Comparison of ENCODE assay signal across 16 cellular contexts in genomic region chr14:54570047-54570446, GRCh38. TPM values are rescaled to one million over a fixed set of nuclear protein-coding genes. Genes with fewer than 3 reads are reported as not detected.
A peak's percentile ranks its signal among the peaks of the same experiment; 100 is the strongest.
DNase-seq lines count a peak whose midpoint lies in the region; ATAC-seq and TF ChIP-seq lines count a peak whose summit lies in the region.
"Had no signal": no experiment of that assay in that cellular context is flagged by ENCODE, and none has a peak within 500 bp of the region (broad histone marks: within the 10 kb centered on the region; RNA-seq: fewer than 3 reads in every experiment).

No MANE protein-coding gene starts in this region.

- peaks cover 11% of the 10 kb centered on the region for H3K9me3 ChIP-seq in left ventricle myocardium inferior (replicated peaks)
- no peaks in the 10 kb centered on the region for H3K9me3 ChIP-seq in aorta (ENCODE audit: control insufficient read depth, low read length)

- no peaks in the 10 kb centered on the region for H3K27me3 ChIP-seq in left ventricle myocardium inferior (ENCODE audit: low read depth)
- no peaks in the 10 kb centered on the region for H3K27me3 ChIP-seq in dorsolateral prefrontal cortex
- H3K27me3 ChIP-seq in aorta (ENCODE audit: control insufficient read depth in 1 of 2, insufficient read depth in 2 of 2, low read length in 1 of 2), result no peaks in the 10 kb centered on the region
- H3K27me3 ChIP-seq: upper lobe of right lung had no signal

- peak overlapping the region; percentile 27 to 75 (median 55) for H3K4me3 Mint-ChIP-seq in nephron
- H3K4me3 Mint-ChIP-seq: activated CD4-positive, alpha-beta T cell treated with anti-CD3 and anti-CD28 coated beads for 36 hours; GM23338; immature natural killer cell had no signal

- H3K36me3 Mint-ChIP-seq in nephron (ENCODE audit: low read depth), result peaks cover 24% of the 10 kb centered on the region

- TF ChIP-seq POLR2A in GM18505 (IDR thresholded peaks at IDR 0.05; ENCODE audit: borderline replicate concordance, extremely low read depth, insufficient read depth, insufficient read length), result no peak

- peak overlapping the region in 2 of 3 experiments; percentile 61 to 94 for H3K27ac Mint-ChIP-seq in nephron
- H3K27ac Mint-ChIP-seq: activated CD4-positive, alpha-beta T cell treated with anti-CD3 and anti-CD28 coated beads for 36 hours; GM23338; immature natural killer cell had no signal

- TF ChIP-seq CTCF in left ventricle myocardium inferior (IDR thresholded peaks at IDR 0.05; ENCODE audit: borderline replicate concordance), result no peak
- no peak for TF ChIP-seq CTCF in dorsolateral prefrontal cortex (IDR thresholded peaks at IDR 0.05 in 54 of 56, conservative IDR thresholded peaks at IDR 0.05 in 2 of 56; ENCODE audit: low read depth in 1 of 56, partially characterized antibody in 56 of 56)
- TF ChIP-seq CTCF in nephron (IDR thresholded peaks at IDR 0.05; ENCODE audit: unreplicated experiment in 3 of 3), result no peak

- peak overlapping the region; percentile 89 for H3K4me3 ChIP-seq in left ventricle myocardium inferior
- H3K4me3 ChIP-seq in dorsolateral prefrontal cortex, result peak overlapping the region in 38 of 59 donors; percentile 1 to 98 (median 83)
- peak overlapping the region; percentile 16 to 94 for H3K4me3 ChIP-seq in aorta (ENCODE audit: low read length in 2 of 2)

- H3K9me3 Mint-ChIP-seq in nephron, result peaks cover 3% of the 10 kb centered on the region
- H3K9me3 Mint-ChIP-seq: GM23338 had no signal

- H3K4me1 Mint-ChIP-seq in nephron, result peaks cover 41% of the 10 kb centered on the region

- ATAC-seq in aorta (ENCODE audit: low FRiP score) (no peak), GM18505 (IDR thresholded peaks at IDR 0.05; ENCODE audit: unreplicated experiment) (no peak), GM18868 (IDR thresholded peaks at IDR 0.05; ENCODE audit: unreplicated experiment) (no peak)
- ATAC-seq: activated CD4-positive, alpha-beta T cell treated with anti-CD3 and anti-CD28 coated beads for 36 hours; esophagus mucosa; GM23338; upper lobe of right lung had no signal

- H3K4me1 ChIP-seq in left ventricle myocardium inferior (peaks cover 95% of the 10 kb centered on the region), aorta (ENCODE audit: control insufficient read depth in 1 of 2, insufficient read depth in 2 of 2, low read length in 2 of 2) (peaks cover 2 to 12% of the 10 kb centered on the region in 2 donors)

- DNase-seq in left ventricle myocardium inferior, result no peak
- no peak for DNase-seq in cardiac septum (ENCODE audit: low spot score)
- no peak for DNase-seq in dorsolateral prefrontal cortex
- DNase-seq in aorta, result no peak
- DNase-seq in activated naive CD4-positive, alpha-beta T cell treated with Interleukin-2 at 50 U/mL for 16 hours, result no peak
- DNase-seq: activated CD4-positive, alpha-beta T cell treated with anti-CD3 and anti-CD28 coated beads for 36 hours; activated T-cell treated with anti-CD3 and anti-CD28 coated beads, Interleukin-2, amount 50 U/mL, for 48 hours; immature natural killer cell; NCI-H2171 treated with DMSO at 0.1 percent for 48 hours; spleen; upper lobe of right lung had no signal

- H3K36me3 ChIP-seq in left ventricle myocardium inferior, result peaks cover 20% of the 10 kb centered on the region
- H3K36me3 ChIP-seq in aorta (ENCODE audit: control insufficient read depth in 1 of 2, insufficient read depth in 2 of 2, low read length in 1 of 2), result no peaks in the 10 kb centered on the region
- H3K36me3 ChIP-seq: upper lobe of right lung had no signal

- no peaks in the 10 kb centered on the region for H3K27me3 Mint-ChIP-seq in nephron (ENCODE audit: low read depth)

- intact Hi-C loops in left ventricle myocardium inferior (cut with micrococcal nuclease) (loop anchor here (5.0 kb wide), 1 partner anchor 122 kb away; no protein-coding TSS in a partner anchor), cardiac septum (cut with DNase I) (no loop called here), dorsolateral prefrontal cortex (cut with DNase I) (no loop called here), aorta (cut with DNase I) (loop anchor here in 1 of 2 donors (10.0 kb wide), 1 partner anchor 75 kb away; no protein-coding TSS in a partner anchor)

- peak overlapping the region; percentile 99 for H3K27ac ChIP-seq in left ventricle myocardium inferior (replicated peaks)
- peak overlapping the region in 7 of 59 donors; percentile 5 to 96 (median 45) for H3K27ac ChIP-seq in dorsolateral prefrontal cortex
- peak overlapping the region in 1 of 2 donors; percentile 37 for H3K27ac ChIP-seq in aorta (ENCODE audit: low read depth in 1 of 2, low read length in 2 of 2)
- H3K27ac ChIP-seq: upper lobe of right lung had no signal

- 34 to 43% methylated on average over 5 of the region's 5 CpGs for WGBS in aorta, 2 donors

RNA-seq across cellular contexts. Expression of gene SAMD4A, which starts 3.1 kb away (rescaled TPM):
- 173 TPM for total RNA-seq in left ventricle myocardium inferior
- total RNA-seq in cardiac septum, result 252 TPM
- 100 to 1,000 TPM in 2 of 120 experiments, 10 to 100 TPM in 118; 28.4 to 174 (median 49.6) TPM for total RNA-seq in dorsolateral prefrontal cortex
- total RNA-seq in aorta, result 100 to 1,000 TPM; 131 to 386 TPM
- 10 to 100 TPM; 18.8 to 74.1 TPM for polyA plus RNA-seq in aorta
- polyA plus RNA-seq: immature natural killer cell had no signal
